In the genomic region with DNA sequence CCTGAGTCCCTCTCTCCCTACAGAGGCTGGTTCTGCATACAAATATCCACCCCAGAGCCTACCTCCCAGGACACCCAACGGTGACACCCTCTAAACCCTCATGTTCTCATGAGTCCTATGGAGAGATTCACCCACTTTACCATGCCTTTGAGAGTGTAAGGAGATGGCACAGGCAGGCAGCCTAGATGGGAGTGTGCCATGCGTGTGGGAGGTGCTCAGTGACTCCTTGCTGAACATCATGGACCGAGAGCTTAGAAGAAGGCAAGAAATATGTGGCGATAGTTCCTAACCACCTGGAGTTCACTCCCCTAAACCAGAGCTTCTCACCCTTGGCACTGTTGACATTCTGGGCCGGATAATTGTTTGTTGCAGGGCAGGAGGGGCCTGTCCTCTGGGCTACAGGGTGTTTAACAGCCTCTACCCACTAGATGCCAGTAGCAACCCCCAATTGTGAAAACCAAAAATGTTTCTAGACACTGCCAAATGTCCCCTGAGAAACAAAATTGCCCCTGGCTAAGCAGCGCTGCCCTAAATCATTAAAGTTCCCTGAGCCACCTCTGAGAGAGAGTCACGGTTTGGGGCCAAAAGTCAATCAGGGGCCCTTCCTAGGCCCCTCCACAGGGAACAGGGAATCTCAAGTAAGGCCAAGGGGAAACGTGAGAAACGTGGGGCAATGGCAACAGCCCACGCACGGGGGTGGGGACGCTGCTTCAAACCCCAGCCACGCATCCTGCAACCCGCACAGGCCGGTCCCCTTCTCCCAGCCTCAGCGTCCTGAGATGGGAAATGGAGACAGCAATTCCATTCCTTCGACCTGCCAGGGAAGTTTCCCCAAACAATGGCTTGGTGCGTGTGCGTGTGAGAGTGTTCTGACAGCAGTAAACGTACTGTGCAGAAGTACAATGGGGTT, we compare ENCODE assay signal across 11 cellular contexts.
DNase-seq lines count a peak whose midpoint lies in the region; ATAC-seq and TF ChIP-seq lines count a peak whose summit lies in the region.
"Had no signal": no experiment of that assay in that cellular context is flagged by ENCODE, and none has a peak within 500 bp of the region (broad histone marks: within the 10 kb centered on the region; RNA-seq: fewer than 3 reads in every experiment).

No MANE protein-coding gene starts in this region.

- no peaks in the 10 kb centered on the region for H3K9me3 Mint-ChIP-seq in memory B cell
- H3K9me3 Mint-ChIP-seq in MCF 10A (ENCODE audit: unreplicated experiment), result no peaks in the 10 kb centered on the region
- H3K9me3 Mint-ChIP-seq: stimulated activated naive CD8-positive, alpha-beta T cell treated with anti-CD3 and anti-CD28 coated beads, Interleukin-15, amount 100 ng/mL, for 72 hours had no signal

- peak overlapping the region; percentile 82 for H3K4me2 ChIP-seq in OCI-LY7 (ENCODE audit: low read length)
- H3K4me2 ChIP-seq: KMS-11 had no signal

- no peaks in the 10 kb centered on the region for H3K27me3 ChIP-seq in BE2C
- H3K27me3 ChIP-seq in GM06990 (replicated peaks; ENCODE audit: control insufficient read depth, insufficient read depth, low read length), result no peaks in the 10 kb centered on the region

- H3K4me1 Mint-ChIP-seq in memory B cell, result peaks cover 8% of the 10 kb centered on the region
- H3K4me1 Mint-ChIP-seq in MCF 10A (ENCODE audit: insufficient read depth, unreplicated experiment), result no peaks in the 10 kb centered on the region

- intact Hi-C loops in OCI-LY7 (cut with micrococcal nuclease; ENCODE audit: unreplicated experiment) (loop anchor here (1.0 to 10.0 kb wide), 7 partner anchors 23 to 264 kb away; no protein-coding TSS in a partner anchor), MCF 10A (cut with micrococcal nuclease) (no loop called here)

- peak overlapping the region; percentile 81 for H3K27ac ChIP-seq in OCI-LY7 (ENCODE audit: low read depth, low read length, poor library complexity, severe bottlenecking)
- H3K27ac ChIP-seq: KMS-11 had no signal

- H3K4me3 ChIP-seq in BE2C (ENCODE audit: low read depth, low read length) (no peak overlapping the region), GM06990 (replicated peaks; ENCODE audit: low read depth, low read length) (no peak overlapping the region), OCI-LY7 (ENCODE audit: low read depth, low read length, poor library complexity, severe bottlenecking) (peak overlapping the region; percentile 8)

- POLR2A ChIA-PET in OCI-LY7 (lab: Charles Lee), result interaction anchor here (0.8 to 1.4 kb wide), 3 partner anchors 135 to 584 kb away, joined by 3 to 4 read pairs (median 4); a partner anchor contains a TSS
- POLR2A ChIA-PET in MCF 10A (lab: Yijun Ruan, JAX), result no interaction called here

- H3K9me2 ChIP-seq in OCI-LY7 (ENCODE audit: insufficient read depth, low read length), result no peaks in the 10 kb centered on the region

- H3K36me3 Mint-ChIP-seq in memory B cell, result no peaks in the 10 kb centered on the region
- no peaks in the 10 kb centered on the region for H3K36me3 Mint-ChIP-seq in MCF 10A (ENCODE audit: insufficient read depth, unreplicated experiment)

- H3K4me1 ChIP-seq in BE2C (no peaks in the 10 kb centered on the region), OCI-LY7 (ENCODE audit: insufficient read depth, low read length, poor library complexity, severe bottlenecking) (peaks cover 61% of the 10 kb centered on the region)
- H3K4me1 ChIP-seq: Caco-2 had no signal

- ATAC-seq in memory B cell (ENCODE audit: low read depth) (no peak), HG02840 (IDR thresholded peaks at IDR 0.05; ENCODE audit: low FRiP score, unreplicated experiment) (no peak), GM19397 (IDR thresholded peaks at IDR 0.05; ENCODE audit: unreplicated experiment) (no peak)

- H3K9me3 ChIP-seq in BE2C, result no peaks in the 10 kb centered on the region
- no peaks in the 10 kb centered on the region for H3K9me3 ChIP-seq in OCI-LY7 (ENCODE audit: low read length)
- H3K9me3 ChIP-seq: Caco-2 had no signal

- no peaks in the 10 kb centered on the region for H3K79me2 ChIP-seq in OCI-LY7 (ENCODE audit: insufficient read depth, low read depth, low read length)

- DNase-seq in BE2C, result no peak
- DNase-seq in GM06990 (ENCODE audit: extremely low read depth, insufficient read length), result no peak
- peak; percentile 71 for DNase-seq in OCI-LY7 (ENCODE audit: low spot score)
- DNase-seq in memory B cell (ENCODE audit: low spot score in 2 of 2), result no peak
- DNase-seq in foreskin melanocyte, result no peak
- no peak for DNase-seq in MCF 10A (ENCODE audit: unreplicated experiment)

- H4K20me1 ChIP-seq in OCI-LY7 (ENCODE audit: insufficient read depth, low read length), result no peaks in the 10 kb centered on the region

- peak overlapping the region; percentile 89 for H2AFZ ChIP-seq in OCI-LY7 (ENCODE audit: low read length)

- CTCF ChIA-PET in OCI-LY7 (lab: Charles Lee; ENCODE audit: unreplicated experiment) (interaction anchor here (0.5 to 1.2 kb wide), 6 partner anchors 11 to 155 kb away, joined by 3 to 4 read pairs (median 4); no protein-coding TSS in a partner anchor), MCF 10A (lab: Yijun Ruan, JAX) (interaction anchor here (0.7 to 1.2 kb wide), 2 partner anchors 32 to 35 kb away, joined by 3 to 6 read pairs; no protein-coding TSS in a partner anchor)

- BruUV-seq in OCI-LY7 (replicated peaks; lab: Mats Ljungman, UMichigan), result no TSS peak
- no TSS peak for BruUV-seq in MCF 10A (replicated peaks; lab: Mats Ljungman, UMichigan)

- H3K27me3 Mint-ChIP-seq in memory B cell (peaks cover 2% of the 10 kb centered on the region), MCF 10A (ENCODE audit: insufficient read depth, unreplicated experiment) (peaks cover 82% of the 10 kb centered on the region)
- H3K27me3 Mint-ChIP-seq: stimulated activated naive CD8-positive, alpha-beta T cell treated with anti-CD3 and anti-CD28 coated beads, Interleukin-15, amount 100 ng/mL, for 72 hours had no signal

- H3K36me3 ChIP-seq in BE2C (no peaks in the 10 kb centered on the region), GM06990 (ENCODE audit: control insufficient read depth, insufficient read depth, low read length) (no peaks in the 10 kb centered on the region), OCI-LY7 (ENCODE audit: insufficient read depth, low read length) (no peaks in the 10 kb centered on the region)

- peak; percentile 45 for TF ChIP-seq CTCF in BE2C (IDR thresholded peaks at IDR 0.05; ENCODE audit: low read depth, low read length)
- TF ChIP-seq CTCF in GM06990 (IDR thresholded peaks at IDR 0.05; ENCODE audit: insufficient read depth, low read length, poor library complexity, severe bottlenecking), result peak; percentile 37
- peak; percentile 78 for TF ChIP-seq CTCF in OCI-LY7 (conservative IDR thresholded peaks at IDR 0.05; ENCODE audit: low read length)
- TF ChIP-seq CTCF in MCF 10A (IDR thresholded peaks at IDR 0.05; ENCODE audit: unreplicated experiment), result no peak

- no peak overlapping the region for H3K4me3 Mint-ChIP-seq in memory B cell
- no peak overlapping the region for H3K4me3 Mint-ChIP-seq in MCF 10A (ENCODE audit: unreplicated experiment)

- H3K27ac Mint-ChIP-seq in memory B cell, result peak overlapping the region; percentile 60
- no peak overlapping the region for H3K27ac Mint-ChIP-seq in MCF 10A (ENCODE audit: low read depth, unreplicated experiment)
